In genomic region chr16:19607610-19608280, GRCh38 we compare ENCODE assay signal across 1 cellular context.
TF ChIP-seq lines count a peak whose summit lies in the region.

No MANE protein-coding gene starts in this region.

TF ChIP-seq in endothelial cell of umbilical vein, 7 proteins besides CTCF, POLR2A, EP300 and RAD21:
- TF ChIP-seq POLR2AphosphoS5 (IDR thresholded peaks at IDR 0.05; ENCODE audit: insufficient read depth, low read depth, low read length) (no peak), FOS (IDR thresholded peaks at IDR 0.05; ENCODE audit: borderline replicate concordance, insufficient read depth, low read length) (peak; percentile 29), JUN (IDR thresholded peaks at IDR 0.05; ENCODE audit: borderline replicate concordance, insufficient read depth, insufficient read length, low read depth) (no peak)
